11 cellular contexts compared by ENCODE assay signal in genomic region chrX:48936429-48937064, GRCh38. TPM values are rescaled to one million over a fixed set of nuclear protein-coding genes. Genes with fewer than 3 reads are reported as not detected.
DNase-seq lines count a peak whose midpoint lies in the region; ATAC-seq, FAIRE-seq and TF ChIP-seq lines count a peak whose summit lies in the region.
"Had no signal": no experiment of that assay in that cellular context is flagged by ENCODE, and none has a peak within 500 bp of the region (broad histone marks: within the 10 kb centered on the region; RNA-seq: fewer than 3 reads in every experiment).

No MANE protein-coding gene starts in this region.

- H3K79me1 ChIP-seq in mesendoderm (ENCODE audit: low read length), result no peaks in the 10 kb centered on the region

- H3K9me2 ChIP-seq in GM23338 (ENCODE audit: insufficient read depth), result no peaks in the 10 kb centered on the region

- no peaks in the 10 kb centered on the region for H3K9me3 Mint-ChIP-seq in GM23338
- H3K9me3 Mint-ChIP-seq in T-cell, result no peaks in the 10 kb centered on the region

- H3K4me1 ChIP-seq in DND-41 (ENCODE audit: insufficient read depth, low read length) (peaks cover 46% of the 10 kb centered on the region), GM23338 (ENCODE audit: insufficient read depth) (peaks cover 4% of the 10 kb centered on the region; the same call in 1 of the 2 replicates), mesendoderm (ENCODE audit: control insufficient read depth, low read depth, low read length) (no peaks in the 10 kb centered on the region)

- no CpG with 5 or more reads among the region's 8 CpGs for WGBS in mesendoderm (ENCODE audit: extremely low coverage, insufficient coverage, low lambda C conversion rate)

- no peak overlapping the region for H3K23ac ChIP-seq in mesendoderm (ENCODE audit: low read length)

- no peak overlapping the region for H3K9ac ChIP-seq in DND-41 (ENCODE audit: low read depth, low read length)
- H3K9ac ChIP-seq in mesendoderm (ENCODE audit: low read length), result peak overlapping the region; percentile 4

- peaks cover 62% of the 10 kb centered on the region for H4K20me1 ChIP-seq in DND-41 (ENCODE audit: insufficient read depth, low read length)
- no peaks in the 10 kb centered on the region for H4K20me1 ChIP-seq in GM23338 (replicated peaks; ENCODE audit: insufficient read depth)

- H3K79me2 ChIP-seq in DND-41 (ENCODE audit: insufficient read depth, low read length), result peaks cover 45% of the 10 kb centered on the region
- peaks cover 39% of the 10 kb centered on the region for H3K79me2 ChIP-seq in GM23338 (replicated peaks; ENCODE audit: insufficient read depth)
- H3K79me2 ChIP-seq in mesendoderm (ENCODE audit: control insufficient read depth, insufficient read depth, low read length), result peaks cover 6% of the 10 kb centered on the region

- H2BK120ac ChIP-seq in mesendoderm (ENCODE audit: low read depth, low read length), result no peak overlapping the region

- DNase-seq in DND-41 (no peak), GM23338 (ENCODE audit: low spot score) (no peak), T-cell (no peak), mesendoderm (no peak), NOMO-1 treated with dmso at 0.1 percent for 144 hours (lab: John Stamatoyannopoulos, UW; ENCODE audit: unreplicated experiment) (no peak), frontal cortex (ENCODE audit: low spot score in 2 of 2) (no peak)
- no peak for DNase-seq in stimulated activated CD8-positive, alpha-beta memory T cell treated with anti-CD3 and anti-CD28 coated beads, Interleukin-4, amount 100 ng/mL, for 48 hours
- DNase-seq: DMS153, NCI-H510A treated with DMSO at 0.1 percent for 48 hours, T1000 had no signal

- peak overlapping the region; percentile 83 for H3K27ac Mint-ChIP-seq in GM23338
- peak overlapping the region; percentile 92 to 99 for H3K27ac Mint-ChIP-seq in T-cell

- H3K4me2 ChIP-seq in DND-41 (ENCODE audit: insufficient read depth, low read length), result no peak overlapping the region
- H3K4me2 ChIP-seq in GM23338, result peak overlapping the region; percentile 63
- no peak overlapping the region for H3K4me2 ChIP-seq in mesendoderm (ENCODE audit: low read length)

- FAIRE-seq in frontal cortex (lab: Jason Lieb, UNC), result no peak

- no peak overlapping the region for H2AK5ac ChIP-seq in mesendoderm (ENCODE audit: low read length)

- H3K4me1 Mint-ChIP-seq in GM23338 (peaks cover 33% of the 10 kb centered on the region), T-cell (peaks cover 79 to 80% (median 80%) of the 10 kb centered on the region in 3 donors)

- no peak overlapping the region for H2BK5ac ChIP-seq in mesendoderm (ENCODE audit: low read length)

- no peak for ATAC-seq in DND-41 (ENCODE audit: insufficient read depth, low read depth)
- no peak for ATAC-seq in GM23338
- ATAC-seq in T-cell (replicated peaks in 1 of 4), result no peak
- no peak for ATAC-seq in GM18868 (IDR thresholded peaks at IDR 0.05; ENCODE audit: unreplicated experiment)

- H3K27me3 Mint-ChIP-seq in GM23338 (ENCODE audit: insufficient read depth, low read depth, poor library complexity), result peaks cover 13% of the 10 kb centered on the region
- no peaks in the 10 kb centered on the region for H3K27me3 Mint-ChIP-seq in T-cell

- H3K27me3 ChIP-seq in DND-41 (ENCODE audit: insufficient read depth, low read length, poor library complexity) (no peaks in the 10 kb centered on the region), GM23338 (ENCODE audit: insufficient read depth) (no peaks in the 10 kb centered on the region), mesendoderm (ENCODE audit: insufficient read depth, low read length, poor library complexity) (no peaks in the 10 kb centered on the region)

- CTCF ChIA-PET in T-cell (lab: Charles Lee), result interaction anchor here (1.0 to 1.9 kb wide), 11 partner anchors 10 to 397 kb away, joined by 3 to 10 read pairs (median 5); partner anchors contain the start of genes OTUD5 (in 1 of the 2), PQBP1 (in 1 of the 2), SLC35A2 (in 1 of the 2) and TBC1D25 (in 1 of the 2)

- POLR2A ChIA-PET in T-cell (lab: Charles Lee), result interaction anchor here (0.5 to 1.5 kb wide), 9 partner anchors 9 to 946 kb away, joined by 3 to 13 read pairs (median 5); partner anchors contain the start of gene SLC35A2 (in 1 of the 2)

- peaks cover 54% of the 10 kb centered on the region for H3K36me3 ChIP-seq in DND-41 (ENCODE audit: insufficient read depth, low read length)
- H3K36me3 ChIP-seq in GM23338 (ENCODE audit: insufficient read depth), result no peaks in the 10 kb centered on the region
- H3K36me3 ChIP-seq in mesendoderm (ENCODE audit: control insufficient read depth, insufficient read depth, low read length), result peaks cover 2% of the 10 kb centered on the region

- H2BK15ac ChIP-seq in mesendoderm (replicated peaks; ENCODE audit: low read depth), result no peak overlapping the region

- no peaks in the 10 kb centered on the region for H3K9me3 ChIP-seq in DND-41 (ENCODE audit: insufficient read depth, low read length, severe bottlenecking)

- H3F3A ChIP-seq in GM23338 (replicated peaks; ENCODE audit: low read depth), result no peaks in the 10 kb centered on the region

- TF ChIP-seq CTCF in DND-41 (IDR thresholded peaks at IDR 0.05; ENCODE audit: borderline replicate concordance, extremely low read depth, low read length, poor library complexity, severe bottlenecking), result no peak
- no peak for TF ChIP-seq CTCF in GM23338 (conservative IDR thresholded peaks at IDR 0.05; ENCODE audit: low read depth in 2 of 2)

- H2AFZ ChIP-seq in DND-41 (ENCODE audit: low read depth, low read length), result no peak overlapping the region
- no peak overlapping the region for H2AFZ ChIP-seq in GM23338

- no peak overlapping the region for H3K4ac ChIP-seq in mesendoderm (ENCODE audit: low read depth, low read length)

- H3K27ac ChIP-seq in DND-41 (ENCODE audit: low read length) (peak overlapping the region; percentile 70; the same call in 1 of the 2 replicates), GM23338 (ENCODE audit: low read depth) (peak overlapping the region; percentile 86), mesendoderm (ENCODE audit: low read depth, low read length) (no peak overlapping the region)

- no peak overlapping the region for H3K4me3 ChIP-seq in DND-41 (ENCODE audit: low read depth in 1 of 2, low read length in 2 of 2)
- H3K4me3 ChIP-seq in GM23338, result peak overlapping the region; percentile 38; the same call in 1 of the 2 replicates
- no peak overlapping the region for H3K4me3 ChIP-seq in mesendoderm (ENCODE audit: low read length)

- no peak overlapping the region for H4K5ac ChIP-seq in mesendoderm (ENCODE audit: low read length)

- H3K18ac ChIP-seq in mesendoderm (ENCODE audit: low read length), result no peak overlapping the region

- H4K8ac ChIP-seq in mesendoderm (ENCODE audit: low read depth, low read length), result no peak overlapping the region

- peak overlapping the region; percentile 37 for H3K56ac ChIP-seq in mesendoderm (ENCODE audit: low read length)

- H3K4me3 Mint-ChIP-seq in GM23338, result peak overlapping the region; percentile 43; the same call in 1 of the 3 replicates
- peak overlapping the region; percentile 70 to 84 (median 76) for H3K4me3 Mint-ChIP-seq in T-cell

- H3K36me3 Mint-ChIP-seq in GM23338 (ENCODE audit: low read depth) (peaks cover 45% of the 10 kb centered on the region), T-cell (peaks cover 23% of the 10 kb centered on the region)

TF ChIP-seq in GM23338, 12 proteins besides CTCF, POLR2A, EP300 and RAD21 (continues in another document):
- TF ChIP-seq ZNF114 (CRISPR knock-in tag; IDR thresholded peaks at IDR 0.05) (no peak), EZH2 (IDR thresholded peaks at IDR 0.05; ENCODE audit: low read depth, unreplicated experiment) (no peak), ETS1 (IDR thresholded peaks at IDR 0.05) (no peak)

RNA-seq across cellular contexts. Expression of gene PIM2, which starts 17.7 kb away (rescaled TPM):
- total RNA-seq in GM23338 (2014; rRNA removed; shearing (Covaris generic)), result 336 and 359 TPM in 2 replicates
- 232 and 237 TPM in 2 replicates for polyA plus RNA-seq in GM23338 (2016; fragmentation: Nextera tagmentation; extraction: Ambion mirVana)
- 100 to 1,000 TPM; 152 to 325 (median 160) TPM for total RNA-seq in T-cell
- 55.7 TPM for polyA plus RNA-seq in mesendoderm (2013, experiment 1 of 2)
- 57.8 TPM for polyA plus RNA-seq in mesendoderm (2013, experiment 2 of 2)
- 14.3 TPM for total RNA-seq in frontal cortex

RNA-seq across cellular contexts. Expression of gene OTUD5, which starts 20.9 kb away (rescaled TPM):
- total RNA-seq in GM23338 (2014; rRNA removed; shearing (Covaris generic)), result 45.4 and 56.5 TPM in 2 replicates
- polyA plus RNA-seq in GM23338 (2016; fragmentation: Nextera tagmentation; extraction: Ambion mirVana), result 23.5 and 28.7 TPM in 2 replicates
- total RNA-seq in T-cell (10 to 100 TPM; 87.2 to 92.5 (median 89.7) TPM), frontal cortex (17.1 TPM)
- polyA plus RNA-seq in mesendoderm (2013, experiment 1 of 2), result 36.6 TPM
- polyA plus RNA-seq in mesendoderm (2013, experiment 2 of 2), result 35.8 TPM

RNA-seq across cellular contexts. Expression of gene SLC35A2, which starts 25.1 kb away (rescaled TPM):
- total RNA-seq in GM23338 (2014; rRNA removed; shearing (Covaris generic)), result 16.4 and 17.7 TPM in 2 replicates
- 13.0 and 20.6 TPM in 2 replicates for polyA plus RNA-seq in GM23338 (2016; fragmentation: Nextera tagmentation; extraction: Ambion mirVana)
- total RNA-seq in T-cell (10 to 100 TPM; 14.2 to 35.1 (median 16.2) TPM), frontal cortex (9.8 TPM)
- polyA plus RNA-seq in mesendoderm (2013, experiment 1 of 2), result 15.8 TPM
- 15.7 TPM for polyA plus RNA-seq in mesendoderm (2013, experiment 2 of 2)

RNA-seq across cellular contexts. Expression of gene KCND1, which starts 35.1 kb away (rescaled TPM):
- total RNA-seq in GM23338 (2014; rRNA removed; shearing (Covaris generic)), result 5.3 and 5.6 TPM in 2 replicates
- polyA plus RNA-seq in GM23338 (2016; fragmentation: Nextera tagmentation; extraction: Ambion mirVana), result 2.7 and 3.2 TPM in 2 replicates
- total RNA-seq in T-cell (1 to 10 TPM in 4 of 5 donors, under 1 TPM in 1; 0.85 to 3.7 (median 2.6) TPM), frontal cortex (0.41 TPM)
- polyA plus RNA-seq in mesendoderm (2013, experiment 1 of 2), result 1.4 TPM
- 1.6 TPM for polyA plus RNA-seq in mesendoderm (2013, experiment 2 of 2)

RNA-seq across cellular contexts. Expression of gene PQBP1, which starts 38.8 kb away (rescaled TPM):
- 53.2 and 63.4 TPM in 2 replicates for total RNA-seq in GM23338 (2014; rRNA removed; shearing (Covaris generic))
- polyA plus RNA-seq in GM23338 (2016; fragmentation: Nextera tagmentation; extraction: Ambion mirVana), result 121 and 130 TPM in 2 replicates
- total RNA-seq in T-cell (10 to 100 TPM; 62.5 to 79.5 (median 73.9) TPM), frontal cortex (39.5 TPM)
- polyA plus RNA-seq in mesendoderm (2013, experiment 1 of 2), result 83.0 TPM
- 83.7 TPM for polyA plus RNA-seq in mesendoderm (2013, experiment 2 of 2)
